19 cellular contexts compared by ENCODE assay signal in the genomic region with DNA sequence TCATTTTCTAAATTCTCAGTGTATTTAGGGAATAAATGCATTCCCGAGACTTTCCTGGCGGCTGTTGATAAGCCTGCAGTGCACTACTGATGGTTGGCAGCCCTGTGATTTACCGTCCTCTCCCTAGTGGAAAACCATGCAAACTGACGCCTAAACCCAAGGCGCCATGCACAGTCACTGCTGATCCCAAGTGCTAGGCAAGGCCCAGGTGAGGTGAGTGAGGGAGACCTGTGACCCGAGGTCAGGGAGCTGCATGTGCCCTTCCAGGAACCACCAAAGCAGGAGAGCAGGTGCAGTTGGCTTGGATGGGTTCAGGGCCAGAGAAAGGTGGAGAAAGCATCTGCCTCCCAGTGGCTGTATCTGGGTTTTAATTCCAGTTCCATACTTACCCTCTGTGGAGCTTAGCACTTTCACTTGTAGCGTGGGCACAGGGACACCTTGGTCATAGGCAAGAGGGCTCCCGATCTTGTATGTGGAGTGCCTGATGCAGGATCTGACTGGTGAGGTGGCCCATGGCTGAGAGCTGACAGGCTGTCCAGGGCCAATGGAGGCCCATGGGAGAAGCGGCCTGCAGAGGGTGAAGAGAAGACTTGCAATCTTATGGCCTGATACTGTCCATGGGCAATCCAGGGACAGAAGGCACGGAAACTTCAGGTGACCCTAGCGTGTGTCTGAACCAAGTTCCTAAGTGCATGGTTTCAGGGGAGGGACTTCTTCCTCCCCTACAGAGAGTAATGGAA.
"Had no signal": no experiment of that assay in that cellular context is flagged by ENCODE, and none has a peak within 500 bp of the region (broad histone marks: within the 10 kb centered on the region; RNA-seq: fewer than 3 reads in every experiment).

No MANE protein-coding gene starts in this region.

- H3K36me3 Mint-ChIP-seq: mesothelial cell of epicardium, naive B cell had no signal

- H3K4me1 ChIP-seq: right lobe of liver had no signal

- H3K9me3 Mint-ChIP-seq: activated naive CD4-positive, alpha-beta T cell treated with anti-CD3 and anti-CD28 coated beads for 36 hours; activated T-helper 1 cell treated with anti-CD3 and anti-CD28 coated beads, Interleukin-12 subunit alpha, Interleukin-12 subunit beta, Interleukin-2, Interleukin-4 antibody, amounts not matched to agents 30 ng/mL and 10 ng/mL and 1 ng/mL, durations not matched to agents 14 hours and 24 hours and 36 hours; mesothelial cell of epicardium; naive B cell; stimulated activated naive B cell treated with anti-CD40 and anti-IgM and Interleukin-4, amounts not matched to agents 10 μg/mL and 1 μg/mL and 100 μg/mL, for 72 hours had no signal

- H3K4me1 Mint-ChIP-seq: mesothelial cell of epicardium had no signal

- H3K27ac ChIP-seq: adrenal gland, epithelial cell of prostate, gastroesophageal sphincter, psoas muscle, right lobe of liver, upper lobe of left lung had no signal

- H3K27me3 ChIP-seq: adrenal gland, gastroesophageal sphincter, right lobe of liver, upper lobe of left lung had no signal

- H3K36me3 ChIP-seq: adrenal gland, gastroesophageal sphincter, right lobe of liver, upper lobe of left lung had no signal

- ATAC-seq: gastroesophageal sphincter; psoas muscle; stimulated activated naive B cell treated with anti-CD40 and anti-IgM and Interleukin-4, amounts not matched to agents 10 μg/mL and 1 μg/mL and 100 μg/mL, for 72 hours had no signal

- H3K9me3 ChIP-seq: adrenal gland, gastroesophageal sphincter, psoas muscle, right lobe of liver, upper lobe of left lung had no signal

- H3K27me3 Mint-ChIP-seq: naive B cell; stimulated activated naive B cell treated with anti-CD40 and anti-IgM and Interleukin-4, amounts not matched to agents 10 μg/mL and 1 μg/mL and 100 μg/mL, for 72 hours had no signal

- H3K27ac Mint-ChIP-seq: activated naive CD4-positive, alpha-beta T cell treated with anti-CD3 and anti-CD28 coated beads for 36 hours; activated T-helper 1 cell treated with anti-CD3 and anti-CD28 coated beads, Interleukin-12 subunit alpha, Interleukin-12 subunit beta, Interleukin-2, Interleukin-4 antibody, amounts not matched to agents 30 ng/mL and 10 ng/mL and 1 ng/mL, durations not matched to agents 14 hours and 24 hours and 36 hours; mesothelial cell of epicardium; stimulated activated naive B cell treated with anti-CD40 and anti-IgM and Interleukin-4, amounts not matched to agents 10 μg/mL and 1 μg/mL and 100 μg/mL, for 72 hours had no signal

- H3K4me3 Mint-ChIP-seq: activated naive CD4-positive, alpha-beta T cell treated with anti-CD3 and anti-CD28 coated beads for 36 hours; activated T-helper 1 cell treated with anti-CD3 and anti-CD28 coated beads, Interleukin-12 subunit alpha, Interleukin-12 subunit beta, Interleukin-2, Interleukin-4 antibody, amounts not matched to agents 30 ng/mL and 10 ng/mL and 1 ng/mL, durations not matched to agents 14 hours and 24 hours and 36 hours; mesothelial cell of epicardium; naive B cell; stimulated activated naive B cell treated with anti-CD40 and anti-IgM and Interleukin-4, amounts not matched to agents 10 μg/mL and 1 μg/mL and 100 μg/mL, for 72 hours had no signal

- H3K4me3 ChIP-seq: adrenal gland, gastroesophageal sphincter, psoas muscle, right lobe of liver, upper lobe of left lung had no signal

- DNase-seq: activated CD4-positive, alpha-beta T cell treated with anti-CD3 and anti-CD28 coated beads, Interleukin-2, amount 50 U/mL, for 4 hours; activated CD4-positive, CD25-positive, alpha-beta regulatory T cell treated with anti-CD3 and anti-CD28 coated beads, Interleukin-2, amount 50 U/mL, for 72 hours; activated naive CD4-positive, alpha-beta T cell treated with anti-CD3 and anti-CD28 coated beads for 36 hours; central memory CD4-positive, alpha-beta T cell; effector memory CD4-positive, alpha-beta T cell; kidney glomerular epithelial cell; naive B cell; nucleus accumbens; psoas muscle; stimulated activated CD4-positive, alpha-beta T cell treated with anti-CD3 and anti-CD28 coated beads, Interleukin-1b, Interleukin-23, amount 100 ng/mL, for 48 hours; stimulated activated naive B cell treated with anti-CD40 and anti-IgM and Interleukin-4, amounts not matched to agents 10 μg/mL and 1 μg/mL and 100 μg/mL, for 72 hours; substantia nigra had no signal
